ENCODE assay signal across 8 cellular contexts in genomic region chr11:1389103-1389931, GRCh38. TPM values are rescaled to one million over a fixed set of nuclear protein-coding genes. Genes with fewer than 3 reads are reported as not detected.
DNase-seq lines count a peak whose midpoint lies in the region; ATAC-seq and TF ChIP-seq lines count a peak whose summit lies in the region.

No MANE protein-coding gene starts in this region.

- WGBS in right cardiac atrium: under 1% methylated on average over 92 of the region's 92 CpGs
- 1% methylated on average over 64 to 92 of the region's 92 CpGs for WGBS in psoas muscle, 3 donors

- no peak overlapping the region for H3K27ac Mint-ChIP-seq in T-helper 17 cell

- H3K4me1 ChIP-seq in ascending aorta: peaks cover 4 to 11% of the 10 kb centered on the region in 2 donors
- H3K4me1 ChIP-seq in right cardiac atrium (ENCODE audit: control insufficient read depth, insufficient read depth, low read length): no peaks in the 10 kb centered on the region
- H3K4me1 ChIP-seq in psoas muscle: no peaks in the 10 kb centered on the region

- H3K27me3 ChIP-seq in ascending aorta (peaks cover 24% of the 10 kb centered on the region), right cardiac atrium (ENCODE audit: control insufficient read depth, insufficient read depth) (no peaks in the 10 kb centered on the region), psoas muscle (ENCODE audit: insufficient read depth in 3 of 3, low read length in 2 of 3) (peaks cover 0 to 56% (median 17%) of the 10 kb centered on the region in 3 donors)

- H3K4me3 Mint-ChIP-seq in T-helper 17 cell: peak overlapping the region; percentile 78

- H3K9me3 ChIP-seq in T-helper 17 cell (ENCODE audit: control insufficient read depth, low read length, poor library complexity, severe bottlenecking): no peaks in the 10 kb centered on the region
- H3K9me3 ChIP-seq in ascending aorta: no peaks in the 10 kb centered on the region
- no peaks in the 10 kb centered on the region for H3K9me3 ChIP-seq in right cardiac atrium (ENCODE audit: control insufficient read depth, low read length)
- no peaks in the 10 kb centered on the region for H3K9me3 ChIP-seq in psoas muscle

- intact Hi-C loops in ascending aorta (cut with DNase I): loop anchor here (1.0 to 5.0 kb wide), 5 partner anchors 53 to 127 kb away; partner anchors contain the start of gene TOLLIP
- intact Hi-C loops in right cardiac atrium (cut with DNase I): no loop called here
- intact Hi-C loops in psoas muscle (cut with DNase I): loop anchor here in 1 of 2 donors (10.0 kb wide), 1 partner anchor 185 kb away; no protein-coding TSS in a partner anchor

- peaks cover 11% of the 10 kb centered on the region for H3K4me1 Mint-ChIP-seq in T-helper 17 cell

- no peaks in the 10 kb centered on the region for H3K36me3 Mint-ChIP-seq in T-helper 17 cell (ENCODE audit: low read depth)

- H3K27me3 Mint-ChIP-seq in T-helper 17 cell: peaks cover 26% of the 10 kb centered on the region

- peak; percentile 21 for TF ChIP-seq CTCF in GM10248 (IDR thresholded peaks at IDR 0.05; ENCODE audit: control extremely low read depth, extremely low read depth, low read depth, missing control alignments)
- TF ChIP-seq CTCF in ascending aorta (IDR thresholded peaks at IDR 0.05): peak in 2 of 3 experiments; percentile 10 to 33
- no peak for TF ChIP-seq CTCF in psoas muscle (IDR thresholded peaks at IDR 0.05)

- CTCF ChIA-PET in GM10248 (lab: Yijun Ruan, JAX): no interaction called here

- H3K4me3 ChIP-seq in ascending aorta: peak overlapping the region; percentile 59 to 66
- peak overlapping the region; percentile 42 for H3K4me3 ChIP-seq in right cardiac atrium (ENCODE audit: low read length)
- H3K4me3 ChIP-seq in psoas muscle: peak overlapping the region; percentile 66

- peak; percentile 91 for DNase-seq in GM10248 (ENCODE audit: extremely low spot score)
- DNase-seq in NCI-H1436 treated with DMSO at 0.1 percent for 48 hours (lab: John Stamatoyannopoulos, UW): peak; percentile 62
- peak; percentile 92 to 98 (median 95) for DNase-seq in T-helper 17 cell
- DNase-seq in ascending aorta (ENCODE audit: low spot score in 2 of 2): peak; percentile 81 to 98
- DNase-seq in right cardiac atrium: peak; percentile 98 to 99 (median 99)
- peak; percentile 96 to 99 for DNase-seq in psoas muscle
- DNase-seq in ureter (ENCODE audit: low spot score): peak; percentile 97

- H3K36me3 ChIP-seq in ascending aorta (no peaks in the 10 kb centered on the region), psoas muscle (ENCODE audit: insufficient read depth in 1 of 2, low read depth in 1 of 2) (no peaks in the 10 kb centered on the region)

- POLR2A ChIA-PET in GM10248 (lab: Yijun Ruan, JAX): no interaction called here

- peak overlapping the region; percentile 37 to 50 for H3K27ac ChIP-seq in ascending aorta
- H3K27ac ChIP-seq in right cardiac atrium (ENCODE audit: low read length): peak overlapping the region; percentile 5
- H3K27ac ChIP-seq in psoas muscle: no peak overlapping the region

- ATAC-seq in HG02759 (IDR thresholded peaks at IDR 0.05; ENCODE audit: unreplicated experiment) (peak; percentile 92), T-helper 17 cell (peak; percentile 97), right cardiac atrium (peak; percentile 98 to 99), psoas muscle (peak; percentile 99 to 100 (median 100))

RNA-seq across cellular contexts. Expression of gene BRSK2, which starts 0.4 kb away (rescaled TPM):
- total RNA-seq in T-helper 17 cell (under 1 TPM; 0.23 to 0.25 TPM), ascending aorta (9.3 TPM), right cardiac atrium (1 to 10 TPM in 2 of 4 donors, under 1 TPM in 2; 0.61 to 2.3 (median 1.4) TPM), psoas muscle (under 1 TPM; 0.19 to 0.47 (median 0.29) TPM), ureter (1.7 TPM)
- polyA plus RNA-seq in right cardiac atrium (2.3 TPM), psoas muscle (under 1 TPM; 0.26 to 0.78 (median 0.44) TPM)
